8 cellular contexts compared by ENCODE assay signal in the genomic region with DNA sequence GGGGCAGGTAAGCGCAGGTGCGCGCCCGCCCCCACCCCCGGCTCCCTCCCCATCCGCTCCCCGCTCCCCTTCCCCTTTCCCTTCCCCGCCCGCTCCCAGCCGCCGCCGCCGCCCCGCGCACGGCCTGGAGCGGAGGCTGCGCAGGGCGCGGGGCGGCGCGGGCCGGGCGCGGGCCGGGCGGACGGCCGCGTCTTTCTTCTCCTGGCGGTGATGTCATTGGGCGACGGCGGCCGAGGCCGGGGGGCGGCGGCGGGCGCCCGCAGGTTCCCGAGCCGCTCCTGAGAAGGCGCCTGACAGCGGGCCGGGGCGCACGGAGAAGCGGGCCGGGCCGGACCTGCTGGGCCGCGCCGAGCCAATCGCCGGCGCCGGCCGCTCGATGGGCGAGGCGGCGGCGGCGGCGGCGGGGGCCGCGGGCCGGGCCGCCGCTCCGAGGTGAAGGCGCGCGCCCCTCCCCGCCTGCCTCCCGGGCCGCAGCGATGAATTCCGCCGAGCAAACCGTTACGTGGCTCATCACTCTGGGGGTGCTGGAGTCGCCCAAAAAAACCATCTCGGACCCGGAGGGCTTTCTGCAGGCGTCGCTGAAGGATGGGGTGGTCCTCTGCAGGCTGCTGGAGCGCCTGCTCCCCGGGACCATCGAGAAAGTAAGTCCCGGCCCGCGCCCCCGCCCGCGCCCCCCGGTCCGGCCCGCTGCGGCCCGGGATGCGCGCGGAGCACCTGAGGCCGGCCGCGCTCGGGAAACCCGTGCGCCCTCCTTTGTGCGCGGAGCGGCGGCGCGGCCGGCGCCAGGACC. TPM values are rescaled to one million over a fixed set of nuclear protein-coding genes. Genes with fewer than 3 reads are reported as not detected.
DNase-seq lines count a peak whose midpoint lies in the region; ATAC-seq and TF ChIP-seq lines count a peak whose summit lies in the region.

A gene with protein sequence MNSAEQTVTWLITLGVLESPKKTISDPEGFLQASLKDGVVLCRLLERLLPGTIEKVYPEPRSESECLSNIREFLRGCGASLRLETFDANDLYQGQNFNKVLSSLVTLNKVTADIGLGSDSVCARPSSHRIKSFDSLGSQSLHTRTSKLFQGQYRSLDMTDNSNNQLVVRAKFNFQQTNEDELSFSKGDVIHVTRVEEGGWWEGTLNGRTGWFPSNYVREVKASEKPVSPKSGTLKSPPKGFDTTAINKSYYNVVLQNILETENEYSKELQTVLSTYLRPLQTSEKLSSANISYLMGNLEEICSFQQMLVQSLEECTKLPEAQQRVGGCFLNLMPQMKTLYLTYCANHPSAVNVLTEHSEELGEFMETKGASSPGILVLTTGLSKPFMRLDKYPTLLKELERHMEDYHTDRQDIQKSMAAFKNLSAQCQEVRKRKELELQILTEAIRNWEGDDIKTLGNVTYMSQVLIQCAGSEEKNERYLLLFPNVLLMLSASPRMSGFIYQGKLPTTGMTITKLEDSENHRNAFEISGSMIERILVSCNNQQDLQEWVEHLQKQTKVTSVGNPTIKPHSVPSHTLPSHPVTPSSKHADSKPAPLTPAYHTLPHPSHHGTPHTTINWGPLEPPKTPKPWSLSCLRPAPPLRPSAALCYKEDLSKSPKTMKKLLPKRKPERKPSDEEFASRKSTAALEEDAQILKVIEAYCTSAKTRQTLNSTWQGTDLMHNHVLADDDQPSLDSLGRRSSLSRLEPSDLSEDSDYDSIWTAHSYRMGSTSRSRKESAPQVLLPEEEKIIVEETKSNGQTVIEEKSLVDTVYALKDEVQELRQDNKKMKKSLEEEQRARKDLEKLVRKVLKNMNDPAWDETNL (plus strand): TSS at position 260 of the 790 bp plus-strand sequence. CDS start 217 bp downstream, at position 477.

- TF ChIP-seq CTCF in heart left ventricle (IDR thresholded peaks at IDR 0.05), result no peak

- H3K27ac ChIP-seq in heart left ventricle, result peak within 1 kb of the TSS; percentile 67 to 88 (median 81)
- no peak within 1 kb of the TSS for H3K27ac ChIP-seq in trophoblast cell (ENCODE audit: low read depth, low read length)

- peak; percentile 50 for ATAC-seq in HG03280 (IDR thresholded peaks at IDR 0.05; ENCODE audit: unreplicated experiment)
- peak in 3 of 4 donors; percentile 10 to 56 (median 40) for ATAC-seq in heart left ventricle
- no peak for ATAC-seq in HG02970 (IDR thresholded peaks at IDR 0.05; ENCODE audit: low FRiP score, unreplicated experiment)
- no peak for ATAC-seq in GM21390 (IDR thresholded peaks at IDR 0.05; ENCODE audit: unreplicated experiment)

- peaks cover 3% of the 10 kb centered on the region for H3K36me3 Mint-ChIP-seq in activated naive CD8-positive, alpha-beta T cell

- no peak within 1 kb of the TSS for H2AK5ac ChIP-seq in trophoblast cell (ENCODE audit: low read length)

- H3K79me2 ChIP-seq in trophoblast cell (ENCODE audit: control insufficient read depth, insufficient read depth, low read length, poor library complexity), result no peaks in the 10 kb centered on the region

- DNase-seq in GM03348 (ENCODE audit: low spot score) (peak; percentile 61), heart left ventricle (peak in 1 of 5 donors; percentile 27), trophoblast cell (peak; percentile 68 to 74), SHP77 (lab: John Stamatoyannopoulos, UW) (no peak)

- peaks cover 0 to 29% (median 9%) of the 10 kb centered on the region in 12 donors for H3K4me1 ChIP-seq in heart left ventricle
- H3K4me1 ChIP-seq in trophoblast cell (ENCODE audit: control insufficient read depth in 1 of 2, insufficient read depth in 2 of 2, low read length in 2 of 2), result peaks cover 0 to 4% of the 10 kb centered on the region in 2 experiments

- H3K14ac ChIP-seq in trophoblast cell (ENCODE audit: low read length), result peak within 1 kb of the TSS; percentile 36

- peaks cover 4% of the 10 kb centered on the region for H3K79me1 ChIP-seq in trophoblast cell (ENCODE audit: low read length)

- no peak within 1 kb of the TSS for H3K18ac ChIP-seq in trophoblast cell (ENCODE audit: low read length)

- no peak within 1 kb of the TSS for H3K23ac ChIP-seq in trophoblast cell (ENCODE audit: low read length)

- intact Hi-C loops in heart left ventricle (cut with DNase I), result no loop called here

- no peak for TF ChIP-seq POLR2A in heart left ventricle (IDR thresholded peaks at IDR 0.05)

- H3K9me3 Mint-ChIP-seq in activated naive CD8-positive, alpha-beta T cell (ENCODE audit: low read depth), result no peaks in the 10 kb centered on the region

- H3K27me3 ChIP-seq in heart left ventricle (peaks cover 0 to 66% (median 5%) of the 10 kb centered on the region in 9 donors), trophoblast cell (ENCODE audit: insufficient read depth, low read length) (peaks cover 16% of the 10 kb centered on the region)

- H4K8ac ChIP-seq in trophoblast cell (ENCODE audit: low read depth, low read length), result no peak within 1 kb of the TSS

- H2BK5ac ChIP-seq in trophoblast cell (ENCODE audit: low read depth, low read length, poor library complexity), result no peak within 1 kb of the TSS

- no peak within 1 kb of the TSS for H4K91ac ChIP-seq in trophoblast cell (ENCODE audit: low read depth, low read length)

- H3K36me3 ChIP-seq in heart left ventricle (no peaks in the 10 kb centered on the region), trophoblast cell (ENCODE audit: control insufficient read depth in 1 of 2, insufficient read depth in 2 of 2, low read length in 2 of 2) (no peaks in the 10 kb centered on the region)

- no peak within 1 kb of the TSS for H2AFZ ChIP-seq in trophoblast cell (ENCODE audit: insufficient read depth, low read length, poor library complexity)

- peak within 1 kb of the TSS; percentile 12 for H4K12ac ChIP-seq in trophoblast cell (ENCODE audit: low read depth, low read length)

- H3K27ac Mint-ChIP-seq in activated naive CD8-positive, alpha-beta T cell, result no peak within 1 kb of the TSS

- no peak within 1 kb of the TSS for H3K9ac ChIP-seq in trophoblast cell (ENCODE audit: low read length)

- H3K27me3 Mint-ChIP-seq in activated naive CD8-positive, alpha-beta T cell, result peaks cover 49% of the 10 kb centered on the region

- H3K4me3 ChIP-seq in heart left ventricle, result peak within 1 kb of the TSS; percentile 46 to 78 (median 64)
- H3K4me3 ChIP-seq in trophoblast cell (ENCODE audit: low read depth, low read length), result peak within 1 kb of the TSS; percentile 68

- H3K4me2 ChIP-seq in trophoblast cell (ENCODE audit: low read length), result peak within 1 kb of the TSS; percentile 84

- H2BK120ac ChIP-seq in trophoblast cell (ENCODE audit: insufficient read depth, low read length, poor library complexity), result no peak within 1 kb of the TSS

- H3K4ac ChIP-seq in trophoblast cell (ENCODE audit: low read depth, low read length), result no peak within 1 kb of the TSS

- peaks cover 13% of the 10 kb centered on the region for H3K4me1 Mint-ChIP-seq in activated naive CD8-positive, alpha-beta T cell (ENCODE audit: low read depth)

- 0 to 1% (median 1%) methylated on average over 13 to 121 of the region's 121 CpGs for WGBS in heart left ventricle, 4 donors
- no CpG with 5 or more reads among the region's 121 CpGs for WGBS in trophoblast cell (ENCODE audit: extremely low coverage, insufficient coverage, insufficient read length)

- no peak within 1 kb of the TSS for H2BK12ac ChIP-seq in trophoblast cell (ENCODE audit: low read length)

- H3K9me3 ChIP-seq in heart left ventricle (peaks cover 0 to under 1% (median 0%) of the 10 kb centered on the region in 12 donors), trophoblast cell (ENCODE audit: insufficient read depth, low read depth, low read length) (peaks cover 2% of the 10 kb centered on the region)

- H3K4me3 Mint-ChIP-seq in activated naive CD8-positive, alpha-beta T cell, result peak within 1 kb of the TSS; percentile 89

RNA-seq across cellular contexts. Expression of the gene that starts here (rescaled TPM):
- total RNA-seq in heart left ventricle, result 10 to 100 TPM; 34.3 to 60.9 (median 38.8) TPM
- polyA plus RNA-seq in heart left ventricle, result 10 to 100 TPM; 16.6 to 31.1 TPM
- 34.5 and 34.7 TPM in 2 replicates for polyA plus RNA-seq in trophoblast cell (2013)

Comparison
In these comparisons a context has a peak if more than half of its experiments do, and no peak if none do; other contexts are left out.
1. DNase-seq: peak in GM03348 (single experiment) and trophoblast cell (2 of 2); none in SHP77 (0 of 2).
2. ATAC-seq: peak in HG03280 (single experiment) and heart left ventricle (3 of 4); none in HG02970 (single experiment) and GM21390 (single experiment).